In the genomic region with DNA sequence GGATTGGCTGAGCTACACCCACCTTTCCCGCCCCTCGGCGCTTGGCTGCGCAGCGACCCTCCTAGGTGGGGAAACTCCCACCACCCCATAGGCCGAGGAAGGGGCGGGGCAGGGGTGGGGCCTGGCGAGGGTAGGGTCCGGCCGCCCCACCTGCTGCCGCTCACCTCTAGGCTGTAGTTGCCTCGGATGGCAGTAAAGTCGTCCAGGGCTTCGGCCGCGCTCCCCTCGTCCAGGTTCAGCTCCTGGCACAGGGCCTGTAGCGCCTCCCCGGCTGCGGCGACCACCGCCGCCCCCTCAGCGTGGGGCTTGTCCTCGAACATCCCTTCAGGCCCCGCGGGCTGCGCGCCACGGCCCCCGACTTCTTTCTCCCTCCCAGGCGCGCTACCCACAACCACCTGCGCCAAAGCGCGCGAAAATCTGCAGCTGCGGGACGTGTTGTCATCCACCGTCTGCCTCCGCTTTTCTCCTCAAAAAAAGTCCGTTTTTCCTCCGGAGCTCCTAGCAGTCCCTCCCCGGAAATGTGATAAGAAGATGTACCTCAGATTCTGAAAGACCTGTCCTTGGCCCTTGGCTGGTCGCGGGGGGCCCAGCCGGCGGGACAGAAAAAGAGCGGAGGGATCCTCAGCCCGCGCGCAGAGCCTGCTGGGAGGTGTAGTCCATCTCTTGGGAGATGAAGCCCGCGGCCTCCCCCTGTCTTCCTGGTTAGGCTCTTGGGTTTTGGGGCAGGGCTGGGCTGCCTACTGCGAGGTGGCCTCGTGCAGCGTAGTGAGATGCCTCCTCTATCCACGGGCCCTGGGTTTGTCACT, we compare ENCODE assay signal across 8 cellular contexts.
A peak's percentile ranks its signal among the peaks of the same experiment; 100 is the strongest.
DNase-seq lines count a peak whose midpoint lies in the region; ATAC-seq lines count a peak whose summit lies in the region.

A gene with protein sequence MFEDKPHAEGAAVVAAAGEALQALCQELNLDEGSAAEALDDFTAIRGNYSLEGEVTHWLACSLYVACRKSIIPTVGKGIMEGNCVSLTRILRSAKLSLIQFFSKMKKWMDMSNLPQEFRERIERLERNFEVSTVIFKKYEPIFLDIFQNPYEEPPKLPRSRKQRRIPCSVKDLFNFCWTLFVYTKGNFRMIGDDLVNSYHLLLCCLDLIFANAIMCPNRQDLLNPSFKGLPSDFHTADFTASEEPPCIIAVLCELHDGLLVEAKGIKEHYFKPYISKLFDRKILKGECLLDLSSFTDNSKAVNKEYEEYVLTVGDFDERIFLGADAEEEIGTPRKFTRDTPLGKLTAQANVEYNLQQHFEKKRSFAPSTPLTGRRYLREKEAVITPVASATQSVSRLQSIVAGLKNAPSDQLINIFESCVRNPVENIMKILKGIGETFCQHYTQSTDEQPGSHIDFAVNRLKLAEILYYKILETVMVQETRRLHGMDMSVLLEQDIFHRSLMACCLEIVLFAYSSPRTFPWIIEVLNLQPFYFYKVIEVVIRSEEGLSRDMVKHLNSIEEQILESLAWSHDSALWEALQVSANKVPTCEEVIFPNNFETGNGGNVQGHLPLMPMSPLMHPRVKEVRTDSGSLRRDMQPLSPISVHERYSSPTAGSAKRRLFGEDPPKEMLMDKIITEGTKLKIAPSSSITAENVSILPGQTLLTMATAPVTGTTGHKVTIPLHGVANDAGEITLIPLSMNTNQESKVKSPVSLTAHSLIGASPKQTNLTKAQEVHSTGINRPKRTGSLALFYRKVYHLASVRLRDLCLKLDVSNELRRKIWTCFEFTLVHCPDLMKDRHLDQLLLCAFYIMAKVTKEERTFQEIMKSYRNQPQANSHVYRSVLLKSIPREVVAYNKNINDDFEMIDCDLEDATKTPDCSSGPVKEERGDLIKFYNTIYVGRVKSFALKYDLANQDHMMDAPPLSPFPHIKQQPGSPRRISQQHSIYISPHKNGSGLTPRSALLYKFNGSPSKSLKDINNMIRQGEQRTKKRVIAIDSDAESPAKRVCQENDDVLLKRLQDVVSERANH (minus strand): TSS at position 389 of the 806 bp plus-strand sequence. CDS start 69 bp downstream, at position 320.

- H3K36me3 Mint-ChIP-seq in central memory CD8-positive, alpha-beta T cell (ENCODE audit: insufficient read depth): peaks cover 17% of the 10 kb centered on the region

- peak; percentile 72 for ATAC-seq in GM18909 (IDR thresholded peaks at IDR 0.05; ENCODE audit: poor library complexity, unreplicated experiment)
- ATAC-seq in HG03175 (IDR thresholded peaks at IDR 0.05; ENCODE audit: unreplicated experiment): peak; percentile 84
- ATAC-seq in central memory CD8-positive, alpha-beta T cell (replicated peaks; ENCODE audit: extremely low read depth, poor library complexity, severe bottlenecking): peak; percentile 84

- H3K4me1 Mint-ChIP-seq in central memory CD8-positive, alpha-beta T cell: peaks cover 22% of the 10 kb centered on the region

- DNase-seq in ACHN: peak; percentile 85
- DNase-seq in NCI-H226: peak; percentile 77
- DNase-seq in activated CD4-positive, CD25-positive, alpha-beta regulatory T cell (lab: John Stamatoyannopoulos, UW): peak; percentile 64 to 78 (median 72)
- peak; percentile 74 to 79 for DNase-seq in central memory CD8-positive, alpha-beta T cell (ENCODE audit: low spot score in 2 of 2)
- peak; percentile 92 for DNase-seq in islet precursor cell
- peak; percentile 81 for DNase-seq in stimulated activated CD4-positive, alpha-beta T cell treated with anti-CD3 and anti-CD28 coated beads, Interleukin-12 subunit alpha, Interleukin-12 subunit beta, amount 100 ng/mL, for 4 hours

- H3K27me3 Mint-ChIP-seq in central memory CD8-positive, alpha-beta T cell: no peaks in the 10 kb centered on the region

- peak within 1 kb of the TSS; percentile 98 for H3K27ac Mint-ChIP-seq in central memory CD8-positive, alpha-beta T cell (ENCODE audit: low read depth)

- no peaks in the 10 kb centered on the region for H3K9me3 Mint-ChIP-seq in central memory CD8-positive, alpha-beta T cell

- H3K4me3 Mint-ChIP-seq in central memory CD8-positive, alpha-beta T cell: peak within 1 kb of the TSS; percentile 98

- in situ Hi-C loops in ACHN (cut with HindIII; ENCODE audit: low pct_ligation_motif_present, low pct_unique_long_range_greater_than_20kb, low sequenced_read_pairs): no loop called here

Comparison
In these comparisons a context has a peak if more than half of its experiments do, and no peak if none do; other contexts are left out.
1. Peak in every context shown above with its lines: DNase-seq and ATAC-seq.